Comparison of ENCODE assay signal across 1 cellular context in the genomic region with DNA sequence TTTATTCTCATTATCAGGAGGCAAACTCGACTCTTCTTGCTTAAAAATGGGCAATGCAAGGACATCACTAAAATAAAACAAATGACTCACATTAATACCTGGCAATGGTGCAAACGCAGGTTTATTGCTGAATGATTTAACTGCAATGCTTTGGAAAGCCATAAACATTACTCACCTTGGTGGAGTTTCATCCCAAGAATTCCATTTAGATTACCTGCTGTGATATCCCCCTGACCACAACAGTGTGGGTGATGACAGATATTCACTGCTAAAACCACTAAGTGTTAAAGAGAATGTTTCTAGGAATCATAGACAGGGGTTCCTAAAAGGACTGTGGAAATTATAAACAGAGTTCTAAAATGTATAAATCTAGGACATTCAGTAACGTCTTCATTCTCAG.
TF ChIP-seq lines count a peak whose summit lies in the region.

No MANE protein-coding gene starts in this region.

TF ChIP-seq in HepG2, 621 proteins besides CTCF, POLR2A, EP300 and RAD21 (continued from another document):
- TF ChIP-seq ZNF670 (CRISPR knock-in tag; IDR thresholded peaks at IDR 0.05; ENCODE audit: borderline replicate concordance), result no peak
- TF ChIP-seq, protein P1, sequence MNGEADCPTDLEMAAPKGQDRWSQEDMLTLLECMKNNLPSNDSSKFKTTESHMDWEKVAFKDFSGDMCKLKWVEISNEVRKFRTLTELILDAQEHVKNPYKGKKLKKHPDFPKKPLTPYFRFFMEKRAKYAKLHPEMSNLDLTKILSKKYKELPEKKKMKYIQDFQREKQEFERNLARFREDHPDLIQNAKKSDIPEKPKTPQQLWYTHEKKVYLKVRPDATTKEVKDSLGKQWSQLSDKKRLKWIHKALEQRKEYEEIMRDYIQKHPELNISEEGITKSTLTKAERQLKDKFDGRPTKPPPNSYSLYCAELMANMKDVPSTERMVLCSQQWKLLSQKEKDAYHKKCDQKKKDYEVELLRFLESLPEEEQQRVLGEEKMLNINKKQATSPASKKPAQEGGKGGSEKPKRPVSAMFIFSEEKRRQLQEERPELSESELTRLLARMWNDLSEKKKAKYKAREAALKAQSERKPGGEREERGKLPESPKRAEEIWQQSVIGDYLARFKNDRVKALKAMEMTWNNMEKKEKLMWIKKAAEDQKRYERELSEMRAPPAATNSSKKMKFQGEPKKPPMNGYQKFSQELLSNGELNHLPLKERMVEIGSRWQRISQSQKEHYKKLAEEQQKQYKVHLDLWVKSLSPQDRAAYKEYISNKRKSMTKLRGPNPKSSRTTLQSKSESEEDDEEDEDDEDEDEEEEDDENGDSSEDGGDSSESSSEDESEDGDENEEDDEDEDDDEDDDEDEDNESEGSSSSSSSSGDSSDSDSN (CRISPR knock-in tag; IDR thresholded peaks at IDR 0.05), result no peak
- 0 out of 2 replicates have a peak, but pooled peaks have one; percentile 35 for TF ChIP-seq ZFP1 (CRISPR knock-in tag; IDR thresholded peaks at IDR 0.05)
- no peak for TF ChIP-seq NFRKB (IDR thresholded peaks at IDR 0.05)
- TF ChIP-seq, protein P2, sequence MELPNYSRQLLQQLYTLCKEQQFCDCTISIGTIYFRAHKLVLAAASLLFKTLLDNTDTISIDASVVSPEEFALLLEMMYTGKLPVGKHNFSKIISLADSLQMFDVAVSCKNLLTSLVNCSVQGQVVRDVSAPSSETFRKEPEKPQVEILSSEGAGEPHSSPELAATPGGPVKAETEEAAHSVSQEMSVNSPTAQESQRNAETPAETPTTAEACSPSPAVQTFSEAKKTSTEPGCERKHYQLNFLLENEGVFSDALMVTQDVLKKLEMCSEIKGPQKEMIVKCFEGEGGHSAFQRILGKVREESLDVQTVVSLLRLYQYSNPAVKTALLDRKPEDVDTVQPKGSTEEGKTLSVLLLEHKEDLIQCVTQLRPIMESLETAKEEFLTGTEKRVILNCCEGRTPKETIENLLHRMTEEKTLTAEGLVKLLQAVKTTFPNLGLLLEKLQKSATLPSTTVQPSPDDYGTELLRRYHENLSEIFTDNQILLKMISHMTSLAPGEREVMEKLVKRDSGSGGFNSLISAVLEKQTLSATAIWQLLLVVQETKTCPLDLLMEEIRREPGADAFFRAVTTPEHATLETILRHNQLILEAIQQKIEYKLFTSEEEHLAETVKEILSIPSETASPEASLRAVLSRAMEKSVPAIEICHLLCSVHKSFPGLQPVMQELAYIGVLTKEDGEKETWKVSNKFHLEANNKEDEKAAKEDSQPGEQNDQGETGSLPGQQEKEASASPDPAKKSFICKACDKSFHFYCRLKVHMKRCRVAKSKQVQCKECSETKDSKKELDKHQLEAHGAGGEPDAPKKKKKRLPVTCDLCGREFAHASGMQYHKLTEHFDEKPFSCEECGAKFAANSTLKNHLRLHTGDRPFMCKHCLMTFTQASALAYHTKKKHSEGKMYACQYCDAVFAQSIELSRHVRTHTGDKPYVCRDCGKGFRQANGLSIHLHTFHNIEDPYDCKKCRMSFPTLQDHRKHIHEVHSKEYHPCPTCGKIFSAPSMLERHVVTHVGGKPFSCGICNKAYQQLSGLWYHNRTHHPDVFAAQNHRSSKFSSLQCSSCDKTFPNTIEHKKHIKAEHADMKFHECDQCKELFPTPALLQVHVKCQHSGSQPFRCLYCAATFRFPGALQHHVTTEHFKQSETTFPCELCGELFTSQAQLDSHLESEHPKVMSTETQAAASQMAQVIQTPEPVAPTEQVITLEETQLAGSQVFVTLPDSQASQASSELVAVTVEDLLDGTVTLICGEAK (IDR thresholded peaks at IDR 0.05), result no peak
- TF ChIP-seq, protein P2 (CRISPR knock-in tag; IDR thresholded peaks at IDR 0.05), result no peak
